9 cellular contexts compared by ENCODE assay signal in the genomic region with DNA sequence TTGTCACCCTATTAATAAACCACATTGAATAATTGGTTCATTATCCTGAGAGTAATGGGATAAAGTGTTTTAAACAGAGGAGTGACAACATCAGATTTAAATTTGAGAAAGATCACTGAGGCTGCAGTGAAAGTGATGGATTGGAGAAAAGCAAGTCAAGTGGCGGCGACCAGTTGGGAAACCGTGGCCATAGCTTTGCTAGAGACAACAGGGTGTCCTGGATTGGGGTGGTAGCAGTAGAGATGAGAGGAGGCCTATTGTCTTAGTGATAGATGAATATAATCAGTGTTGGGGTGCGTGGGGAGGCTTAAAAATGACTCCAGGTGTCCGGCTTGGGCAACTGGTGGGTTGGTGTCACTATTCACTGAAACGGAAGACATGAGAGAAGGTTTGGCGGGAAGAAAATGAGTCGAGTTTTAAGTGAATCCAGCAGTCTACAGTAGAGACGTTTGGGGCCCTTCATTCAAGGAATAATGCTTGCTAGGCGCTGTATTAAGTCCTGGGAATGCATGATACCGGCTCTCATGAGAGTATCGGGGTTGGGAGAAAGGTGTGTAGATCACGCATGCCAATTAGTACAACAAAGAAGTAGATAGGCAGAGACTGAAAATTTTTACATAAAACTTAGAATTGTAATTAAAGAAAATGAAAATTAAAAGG. TPM values are rescaled to one million over a fixed set of nuclear protein-coding genes. Genes with fewer than 3 reads are reported as not detected.
A peak's percentile ranks its signal among the peaks of the same experiment; 100 is the strongest.
DNase-seq lines count a peak whose midpoint lies in the region; ATAC-seq and TF ChIP-seq lines count a peak whose summit lies in the region.
"Had no signal": no experiment of that assay in that cellular context is flagged by ENCODE, and none has a peak within 500 bp of the region (broad histone marks: within the 10 kb centered on the region; RNA-seq: fewer than 3 reads in every experiment).

No MANE protein-coding gene starts in this region.

- ATAC-seq in body of pancreas, result no peak
- ATAC-seq in memory B cell (ENCODE audit: low read depth), result no peak
- ATAC-seq in GM19463 (IDR thresholded peaks at IDR 0.05; ENCODE audit: unreplicated experiment), result no peak
- ATAC-seq in HG02623 (IDR thresholded peaks at IDR 0.05; ENCODE audit: unreplicated experiment), result no peak

- no peaks in the 10 kb centered on the region for H3K4me1 ChIP-seq in BE2C
- H3K4me1 ChIP-seq in body of pancreas, result peaks cover 17% of the 10 kb centered on the region

- TF ChIP-seq POLR2A in body of pancreas (IDR thresholded peaks at IDR 0.05), result no peak

- no peaks in the 10 kb centered on the region for H3K36me3 ChIP-seq in BE2C
- H3K36me3 ChIP-seq in body of pancreas (replicated peaks in 1 of 2; ENCODE audit: insufficient read depth in 1 of 2, low read depth in 2 of 2), result peaks cover 0 to 10% of the 10 kb centered on the region in 2 donors

- H3K4me3 ChIP-seq in BE2C (ENCODE audit: low read depth, low read length), result peak overlapping the region; percentile 75
- H3K4me3 ChIP-seq in Jurkat, Clone E6-1 (ENCODE audit: low read length), result peak overlapping the region; percentile 56
- peak overlapping the region; percentile 76 to 92 for H3K4me3 ChIP-seq in body of pancreas

- no peak for DNase-seq in BE2C
- DNase-seq in Jurkat, Clone E6-1 (ENCODE audit: low read depth, low spot score), result no peak
- no peak for DNase-seq in body of pancreas
- no peak for DNase-seq in memory B cell (ENCODE audit: low spot score in 2 of 2)
- no peak for DNase-seq in stimulated activated CD4-positive, alpha-beta T cell treated with anti-CD3 and anti-CD28 coated beads, Interleukin-4, amount 100 ng/mL, for 1 hour
- DNase-seq in A172 (ENCODE audit: low spot score), result no peak

- peaks cover 7% of the 10 kb centered on the region for H3K36me3 Mint-ChIP-seq in memory B cell

- intact Hi-C loops in body of pancreas (cut with DNase I), result no loop called here

- peak overlapping the region; percentile 95 for H3K4me3 Mint-ChIP-seq in memory B cell

- H3K27me3 Mint-ChIP-seq in memory B cell, result no peaks in the 10 kb centered on the region

- H3K9me3 Mint-ChIP-seq in memory B cell, result no peaks in the 10 kb centered on the region

- peak overlapping the region in 2 of 4 donors; percentile 68 to 83 for H3K27ac ChIP-seq in body of pancreas

- H3K27me3 ChIP-seq in BE2C, result no peaks in the 10 kb centered on the region
- H3K27me3 ChIP-seq in body of pancreas, result no peaks in the 10 kb centered on the region

- TF ChIP-seq CTCF in BE2C (IDR thresholded peaks at IDR 0.05; ENCODE audit: low read depth, low read length) (no peak), body of pancreas (IDR thresholded peaks at IDR 0.05) (no peak)

- H3K4me1 Mint-ChIP-seq in memory B cell, result peaks cover 14% of the 10 kb centered on the region

- H3K9me3 ChIP-seq in BE2C (no peaks in the 10 kb centered on the region), body of pancreas (no peaks in the 10 kb centered on the region)

- H3K27ac Mint-ChIP-seq in memory B cell, result peak overlapping the region; percentile 65

- 14 to 16% methylated on average over 13 of the region's 13 CpGs for WGBS in body of pancreas, 2 donors

RNA-seq across cellular contexts. Expression of gene NEK4, which starts 0.8 kb away (rescaled TPM):
- polyA plus RNA-seq in BE2C (2012; ENCODE audit: insufficient read depth, insufficient read length, low read depth), result 7.4 TPM
- 5.3 TPM for polyA plus RNA-seq in Jurkat, Clone E6-1 (2012; ENCODE audit: insufficient read depth, insufficient read length)
- total RNA-seq in body of pancreas, result 10 to 100 TPM; 10.1 to 73.2 TPM
- 14.1 and 24.7 TPM in 2 replicates for total RNA-seq in A172 (2014; rRNA removed; shearing (Covaris generic))

RNA-seq across cellular contexts. Expression of gene ITIH1, which starts 7.5 kb away (rescaled TPM):
- not detected for polyA plus RNA-seq in BE2C (2012; ENCODE audit: insufficient read depth, insufficient read length, low read depth)
- not detected for polyA plus RNA-seq in Jurkat, Clone E6-1 (2012; ENCODE audit: insufficient read depth, insufficient read length)
- total RNA-seq in body of pancreas, result 1 to 10 TPM in 1 of 2 donors, not detected in 1; 4.4 TPM
- not detected in 2 replicates for total RNA-seq in A172 (2014; rRNA removed; shearing (Covaris generic))
- total RNA-seq: HT1080 had no signal

RNA-seq across cellular contexts. Expression of gene ITIH3, which starts 24.7 kb away (rescaled TPM):
- not detected for polyA plus RNA-seq in BE2C (2012; ENCODE audit: insufficient read depth, insufficient read length, low read depth)
- polyA plus RNA-seq in Jurkat, Clone E6-1 (2012; ENCODE audit: insufficient read depth, insufficient read length), result not detected
- total RNA-seq in body of pancreas, result 1 to 10 TPM in 1 of 2 donors, not detected in 1; 1.6 TPM
- total RNA-seq in A172 (2014; rRNA removed; shearing (Covaris generic)), result 2.2 and 3.1 TPM in 2 replicates
